20 cellular contexts compared by ENCODE assay signal in genomic region chr1:225941220-225941948, GRCh38. TPM values are rescaled to one million over a fixed set of nuclear protein-coding genes. Genes with fewer than 3 reads are reported as not detected.
DNase-seq lines count a peak whose midpoint lies in the region; ATAC-seq, FAIRE-seq and TF ChIP-seq lines count a peak whose summit lies in the region.
"Had no signal": no experiment of that assay in that cellular context is flagged by ENCODE, and none has a peak within 500 bp of the region (broad histone marks: within the 10 kb centered on the region; RNA-seq: fewer than 3 reads in every experiment).

TSS of gene LEFTY2 (minus strand) at chr1:225941220. CDS start at chr1:225941140, 80 bp downstream.

- no peaks in the 10 kb centered on the region for H3K9me3 ChIP-seq in HUES48 (ENCODE audit: control insufficient read depth, insufficient read depth, low read length)
- no peaks in the 10 kb centered on the region for H3K9me3 ChIP-seq in astrocyte (ENCODE audit: insufficient read depth, low read depth, low read length)
- no peaks in the 10 kb centered on the region for H3K9me3 ChIP-seq in left lung
- H3K9me3 ChIP-seq in spleen: no peaks in the 10 kb centered on the region
- H3K9me3 ChIP-seq in BE2C: no peaks in the 10 kb centered on the region
- H3K9me3 ChIP-seq: esophagus squamous epithelium had no signal

- H3K4me3 ChIP-seq in HUES48 (ENCODE audit: low read depth, low read length) (0 out of 2 replicates have a peak within 1 kb of the TSS, but pooled peaks have one; percentile 55), astrocyte (ENCODE audit: insufficient read depth, low read depth, low read length) (no peak within 1 kb of the TSS), left lung (no peak within 1 kb of the TSS), spleen (no peak within 1 kb of the TSS), BE2C (ENCODE audit: low read depth, low read length) (no peak within 1 kb of the TSS)

- H3K27ac Mint-ChIP-seq in astrocyte (ENCODE audit: unreplicated experiment): peak within 1 kb of the TSS; percentile 75
- H3K27ac Mint-ChIP-seq: activated B cell treated with CpG ODN at 0.5 μM for 24 hours; activated naive CD8-positive, alpha-beta T cell treated with anti-CD3 and anti-CD28 coated beads for 36 hours; memory B cell had no signal

- TF ChIP-seq CTCF in astrocyte (IDR thresholded peaks at IDR 0.05; ENCODE audit: insufficient read depth, low read depth, low read length) (no peak), left lung (IDR thresholded peaks at IDR 0.05) (no peak), spleen (IDR thresholded peaks at IDR 0.05 in 8 of 11, conservative IDR thresholded peaks at IDR 0.05 in 3 of 11) (no peak), BE2C (IDR thresholded peaks at IDR 0.05; ENCODE audit: low read depth, low read length) (no peak)

- DNase-seq in astrocyte (ENCODE audit: low read depth) (no peak), left lung (no peak), spleen (peak; percentile 66), BE2C (no peak), NCI-H1105 treated with DMSO at 0.1 percent for 48 hours (lab: John Stamatoyannopoulos, UW) (no peak), NAMALWA (ENCODE audit: low spot score) (no peak)
- DNase-seq: activated B cell treated with CpG ODN at 0.5 μM for 24 hours; activated CD8-positive, alpha-beta memory T cell treated with anti-CD3 and anti-CD28 coated beads, Interleukin-2, amount 50 U/mL, for 4 hours; activated naive CD8-positive, alpha-beta T cell treated with anti-CD3 and anti-CD28 coated beads for 36 hours; AML-193; DMS53; esophagus squamous epithelium; hypothalamus; Kasumi-1; NCI-H1930 had no signal

- H3K27me3 Mint-ChIP-seq in astrocyte (ENCODE audit: low read depth, unreplicated experiment): peaks cover 18% of the 10 kb centered on the region
- H3K27me3 Mint-ChIP-seq: activated naive CD8-positive, alpha-beta T cell treated with anti-CD3 and anti-CD28 coated beads for 36 hours had no signal

- H2AFZ ChIP-seq in astrocyte (ENCODE audit: low read depth, low read length): no peak within 1 kb of the TSS

- H3K27ac ChIP-seq in HUES48 (ENCODE audit: low read depth, low read length): peak within 1 kb of the TSS; percentile 14
- H3K27ac ChIP-seq in astrocyte (ENCODE audit: low read depth, low read length): no peak within 1 kb of the TSS
- H3K27ac ChIP-seq in left lung: no peak within 1 kb of the TSS
- H3K27ac ChIP-seq in spleen: peak within 1 kb of the TSS in 3 of 8 donors; percentile 3 to 46 (median 15)

- H3K4me1 Mint-ChIP-seq in astrocyte (ENCODE audit: low read depth, unreplicated experiment): peaks cover 10% of the 10 kb centered on the region

- H3K36me3 Mint-ChIP-seq in astrocyte (ENCODE audit: low read depth, unreplicated experiment): no peaks in the 10 kb centered on the region
- H3K36me3 Mint-ChIP-seq: activated naive CD8-positive, alpha-beta T cell treated with anti-CD3 and anti-CD28 coated beads for 36 hours; memory B cell had no signal

- TF ChIP-seq POLR2A in spleen (IDR thresholded peaks at IDR 0.05): no peak

- peak within 1 kb of the TSS; percentile 7; the same call in 1 of the 2 replicates for H3K9ac ChIP-seq in HUES48 (ENCODE audit: low read depth, low read length)
- H3K9ac ChIP-seq in astrocyte (ENCODE audit: low read length): no peak within 1 kb of the TSS

- H3K9me3 Mint-ChIP-seq in astrocyte (ENCODE audit: unreplicated experiment): peaks cover 1% of the 10 kb centered on the region
- H3K9me3 Mint-ChIP-seq: activated B cell treated with CpG ODN at 0.5 μM for 24 hours; activated naive CD8-positive, alpha-beta T cell treated with anti-CD3 and anti-CD28 coated beads for 36 hours; memory B cell had no signal

- WGBS in spleen, 5 donors: 70 to 80% (median 73%) methylated on average over 6 of the region's 6 CpGs

- H3K4me2 ChIP-seq in astrocyte (ENCODE audit: low read length): no peak within 1 kb of the TSS

- H3K27me3 ChIP-seq in HUES48 (ENCODE audit: control insufficient read depth, insufficient read depth, low read length) (no peaks in the 10 kb centered on the region; the same call in 1 of the 2 replicates), astrocyte (ENCODE audit: insufficient read depth, low read length) (no peaks in the 10 kb centered on the region), left lung (peaks cover 0 to 10% of the 10 kb centered on the region in 2 donors), spleen (replicated peaks in 1 of 7) (peaks cover 0 to 13% (median 0%) of the 10 kb centered on the region in 7 donors), BE2C (no peaks in the 10 kb centered on the region)
- H3K27me3 ChIP-seq: esophagus squamous epithelium had no signal

- ATAC-seq in left lung (peak; percentile 19), HG03025 (IDR thresholded peaks at IDR 0.05; ENCODE audit: low FRiP score, unreplicated experiment) (no peak)

- intact Hi-C loops in left lung (cut with DNase I): no loop called here
- intact Hi-C loops in spleen (cut with DNase I; ENCODE audit: low total_unique reads): no loop called here

- peaks cover 43% of the 10 kb centered on the region for H3K4me1 ChIP-seq in HUES48 (ENCODE audit: control insufficient read depth, insufficient read depth, low read length)
- H3K4me1 ChIP-seq in astrocyte (ENCODE audit: insufficient read depth, low read length): no peaks in the 10 kb centered on the region
- H3K4me1 ChIP-seq in left lung: peaks cover 0 to 19% of the 10 kb centered on the region in 2 donors
- H3K4me1 ChIP-seq in spleen: peaks cover 5 to 33% (median 21%) of the 10 kb centered on the region in 6 donors
- no peaks in the 10 kb centered on the region for H3K4me1 ChIP-seq in BE2C

- no peaks in the 10 kb centered on the region for H3K79me2 ChIP-seq in astrocyte (ENCODE audit: insufficient read depth, low read length)

- peaks cover 5% of the 10 kb centered on the region; the same call in 1 of the 2 replicates for H3K36me3 ChIP-seq in HUES48 (ENCODE audit: control insufficient read depth, insufficient read depth, low read length)
- no peaks in the 10 kb centered on the region for H3K36me3 ChIP-seq in astrocyte (ENCODE audit: insufficient read depth, low read length)
- no peaks in the 10 kb centered on the region for H3K36me3 ChIP-seq in left lung
- H3K36me3 ChIP-seq in spleen: no peaks in the 10 kb centered on the region
- no peaks in the 10 kb centered on the region for H3K36me3 ChIP-seq in BE2C
- H3K36me3 ChIP-seq: esophagus squamous epithelium had no signal

- H3K4me3 Mint-ChIP-seq in astrocyte (ENCODE audit: unreplicated experiment): no peak within 1 kb of the TSS
- H3K4me3 Mint-ChIP-seq: activated B cell treated with CpG ODN at 0.5 μM for 24 hours; activated naive CD8-positive, alpha-beta T cell treated with anti-CD3 and anti-CD28 coated beads for 36 hours; memory B cell had no signal

- no peaks in the 10 kb centered on the region for H4K20me1 ChIP-seq in astrocyte (ENCODE audit: insufficient read depth, low read length)

- FAIRE-seq in astrocyte (lab: Jason Lieb, UNC): no peak
- FAIRE-seq: urothelium cell line had no signal

RNA-seq across cellular contexts. Expression of gene LEFTY2, which starts in this region (rescaled TPM):
- total RNA-seq in astrocyte (7.0 and 12.9 TPM in 2 replicates), left lung (under 1 TPM in 1 of 2 donors, not detected in 1; 0.17 TPM), spleen (under 1 TPM in 3 of 7 donors, not detected in 4; 0.34 to 0.54 (median 0.37) TPM)
- under 1 TPM; 0.06 to 0.65 (median 0.11) TPM for polyA plus RNA-seq in spleen
- polyA plus RNA-seq in BE2C (2012; ENCODE audit: insufficient read depth, insufficient read length, low read depth): not detected
- total RNA-seq: activated B cell treated with CpG ODN at 0.5 μM for 24 hours; activated naive CD8-positive, alpha-beta T cell treated with anti-CD3 and anti-CD28 coated beads for 36 hours; esophagus squamous epithelium; osteoblast had no signal

Comparison
In these comparisons a context has a peak if more than half of its experiments do, and no peak if none do; other contexts are left out.
1. Peak in ATAC-seq in left lung; RNA of the gene not detected or under 1 TPM.
2. Peak in DNase-seq in spleen; RNA of the gene not detected or under 1 TPM.